ENCODE assay signal across 1 cellular context in the genomic region with DNA sequence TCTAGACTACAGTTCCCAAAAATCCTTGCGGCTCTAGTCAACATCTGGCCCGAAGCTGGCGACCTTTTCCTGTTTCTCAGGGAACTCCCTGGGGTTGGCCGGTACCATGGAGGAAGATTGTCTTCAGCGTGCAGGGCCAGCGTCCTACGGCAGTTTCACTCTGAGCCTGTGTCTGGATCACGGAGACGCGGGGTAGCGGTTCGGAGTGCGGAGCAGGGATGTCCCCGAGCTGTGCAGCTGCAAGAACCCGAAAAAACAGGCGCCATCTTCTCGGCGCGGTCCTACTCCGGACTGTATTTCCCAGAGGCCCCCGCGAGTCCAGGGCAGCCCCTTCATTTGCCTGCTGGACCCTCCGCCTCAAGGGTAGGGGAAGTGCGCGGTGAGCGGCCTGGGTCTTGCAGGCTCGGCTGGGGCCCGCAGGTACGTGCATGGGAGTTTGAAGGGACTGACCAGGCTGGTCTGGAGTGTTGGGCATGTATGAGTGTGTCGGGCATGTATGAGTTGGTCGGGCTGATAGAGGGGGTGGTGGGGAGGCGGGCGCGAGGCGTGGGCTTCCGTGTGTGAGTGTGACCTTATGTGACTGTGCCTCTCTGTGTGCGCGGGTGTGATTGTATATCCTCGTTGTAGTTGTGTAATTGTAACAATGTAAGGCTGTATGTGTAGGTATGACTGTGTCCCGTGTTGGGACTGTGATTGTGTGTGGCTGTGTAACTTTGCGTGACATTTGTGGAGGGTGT.
TF ChIP-seq lines count a peak whose summit lies in the region.

A gene (plus strand): TSS at position 360 of the 737 bp plus-strand sequence. CDS start 12,240 bp downstream, outside the sequence.

TF ChIP-seq in HepG2, 621 proteins besides CTCF, POLR2A, EP300 and RAD21 (continued from another document and continues in another):
- TF ChIP-seq CHD4 (IDR thresholded peaks at IDR 0.05; ENCODE audit: borderline replicate concordance, low read length) (peak; percentile 54; the same call in 1 of the 2 replicates), ZNF674 (CRISPR knock-in tag; IDR thresholded peaks at IDR 0.05; ENCODE audit: low read depth) (no peak), ZNF451 (CRISPR knock-in tag; IDR thresholded peaks at IDR 0.05) (peak; percentile 22; the same call in 1 of the 2 replicates), PAF1 (CRISPR knock-in tag; IDR thresholded peaks at IDR 0.05) (no peak), ARNT (IDR thresholded peaks at IDR 0.05) (no peak), ZNF124 (CRISPR knock-in tag; IDR thresholded peaks at IDR 0.05) (no peak; the same call in none of the 2 replicates), RCOR2 (CRISPR knock-in tag; IDR thresholded peaks at IDR 0.05) (no peak), MED8 (CRISPR knock-in tag; IDR thresholded peaks at IDR 0.05; ENCODE audit: insufficient replicate concordance) (peak; percentile 77), GATAD2A (CRISPR knock-in tag; IDR thresholded peaks at IDR 0.05) (no peak), ZFP36 (IDR thresholded peaks at IDR 0.05; ENCODE audit: borderline replicate concordance, low read depth, low read length, partially characterized antibody) (no peak), NR2F6 (IDR thresholded peaks at IDR 0.05) (no peak), NR2F6 (CRISPR knock-in tag; IDR thresholded peaks at IDR 0.05) (no peak), ZNF17 (CRISPR knock-in tag; IDR thresholded peaks at IDR 0.05) (no peak), HNRNPH1 (optimal IDR thresholded peaks at IDR 0.05; ENCODE audit: low read depth, low read length) (no peak), RFX1 (IDR thresholded peaks at IDR 0.05) (no peak), FOXK2 (IDR thresholded peaks at IDR 0.05) (peak; percentile 63; the same call in 1 of the 2 replicates), HHEX (CRISPR knock-in tag; IDR thresholded peaks at IDR 0.05) (no peak), ZMYM4 (CRISPR knock-in tag; IDR thresholded peaks at IDR 0.05) (peak; percentile 77), ZNF232 (CRISPR knock-in tag; IDR thresholded peaks at IDR 0.05; ENCODE audit: borderline replicate concordance) (no peak; the same call in 1 of the 2 replicates), CREB1 (IDR thresholded peaks at IDR 0.05) (no peak; the same call in 1 of the 2 replicates), CREB1 (CRISPR knock-in tag; IDR thresholded peaks at IDR 0.05) (peak; percentile 72), SSRP1 (CRISPR knock-in tag; IDR thresholded peaks at IDR 0.05) (0 out of 2 replicates have a peak, but pooled peaks have one; percentile 18), CCDC6 (CRISPR knock-in tag; IDR thresholded peaks at IDR 0.05) (no peak), TGIF2 (CRISPR knock-in tag; IDR thresholded peaks at IDR 0.05) (peak; percentile 38), SETDB1 (CRISPR knock-in tag; IDR thresholded peaks at IDR 0.05; ENCODE audit: borderline replicate concordance) (no peak), MLLT10 (CRISPR knock-in tag; IDR thresholded peaks at IDR 0.05) (no peak), ZNF563 (CRISPR knock-in tag; IDR thresholded peaks at IDR 0.05) (no peak), ZNF670 (CRISPR knock-in tag; IDR thresholded peaks at IDR 0.05; ENCODE audit: borderline replicate concordance) (no peak), SNAPC2 (CRISPR knock-in tag; IDR thresholded peaks at IDR 0.05) (peak; percentile 84; the same call in 1 of the 2 replicates), MAZ (IDR thresholded peaks at IDR 0.05; ENCODE audit: borderline replicate concordance, low read depth, low read length) (no peak), MAZ (CRISPR knock-in tag; IDR thresholded peaks at IDR 0.05; ENCODE audit: low read depth) (0 out of 2 replicates have a peak, but pooled peaks have one; percentile 48), TP53 (CRISPR knock-in tag; conservative IDR thresholded peaks at IDR 0.05) (no peak), ZNF264 (CRISPR knock-in tag; IDR thresholded peaks at IDR 0.05) (no peak; the same call in 1 of the 2 replicates), NFYC (CRISPR knock-in tag; IDR thresholded peaks at IDR 0.05) (no peak), TCF12 (IDR thresholded peaks at IDR 0.05) (no peak), TCF12 (CRISPR knock-in tag; IDR thresholded peaks at IDR 0.05) (no peak), AKAP8 (CRISPR knock-in tag; IDR thresholded peaks at IDR 0.05) (no peak; the same call in 1 of the 2 replicates), LCORL (IDR thresholded peaks at IDR 0.05) (no peak), LCORL (CRISPR knock-in tag; IDR thresholded peaks at IDR 0.05) (peak; percentile 79; the same call in 1 of the 2 replicates), HNRNPLL (IDR thresholded peaks at IDR 0.05; ENCODE audit: low read depth, low read length, poor library complexity, severe bottlenecking) (peak; percentile 82), ZNF296 (CRISPR knock-in tag; conservative IDR thresholded peaks at IDR 0.05) (no peak), ZNF776 (CRISPR knock-in tag; IDR thresholded peaks at IDR 0.05) (no peak)
- TF ChIP-seq, protein P1, sequence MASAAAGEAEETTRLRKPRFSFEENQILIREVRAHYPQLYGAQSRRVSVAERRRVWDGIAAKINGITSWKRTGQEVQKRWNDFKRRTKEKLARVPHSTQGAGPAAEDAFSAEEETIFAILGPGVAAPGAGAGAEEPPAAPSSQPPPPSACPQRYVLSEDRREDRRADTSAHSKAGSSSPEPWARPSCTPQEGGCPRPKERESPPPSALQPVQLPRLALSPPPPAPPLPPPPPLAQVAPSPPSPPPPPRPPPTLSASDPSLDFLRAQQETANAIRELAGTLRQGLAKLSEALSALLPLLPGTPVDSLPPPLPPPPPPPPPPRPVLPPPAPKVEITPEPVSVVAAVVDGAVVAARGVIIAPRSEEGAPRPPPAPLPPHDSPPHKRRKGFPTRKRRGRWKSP (CRISPR knock-in tag; IDR thresholded peaks at IDR 0.05), result peak; percentile 76; the same call in 1 of the 2 replicates
- TF ChIP-seq, protein P2, sequence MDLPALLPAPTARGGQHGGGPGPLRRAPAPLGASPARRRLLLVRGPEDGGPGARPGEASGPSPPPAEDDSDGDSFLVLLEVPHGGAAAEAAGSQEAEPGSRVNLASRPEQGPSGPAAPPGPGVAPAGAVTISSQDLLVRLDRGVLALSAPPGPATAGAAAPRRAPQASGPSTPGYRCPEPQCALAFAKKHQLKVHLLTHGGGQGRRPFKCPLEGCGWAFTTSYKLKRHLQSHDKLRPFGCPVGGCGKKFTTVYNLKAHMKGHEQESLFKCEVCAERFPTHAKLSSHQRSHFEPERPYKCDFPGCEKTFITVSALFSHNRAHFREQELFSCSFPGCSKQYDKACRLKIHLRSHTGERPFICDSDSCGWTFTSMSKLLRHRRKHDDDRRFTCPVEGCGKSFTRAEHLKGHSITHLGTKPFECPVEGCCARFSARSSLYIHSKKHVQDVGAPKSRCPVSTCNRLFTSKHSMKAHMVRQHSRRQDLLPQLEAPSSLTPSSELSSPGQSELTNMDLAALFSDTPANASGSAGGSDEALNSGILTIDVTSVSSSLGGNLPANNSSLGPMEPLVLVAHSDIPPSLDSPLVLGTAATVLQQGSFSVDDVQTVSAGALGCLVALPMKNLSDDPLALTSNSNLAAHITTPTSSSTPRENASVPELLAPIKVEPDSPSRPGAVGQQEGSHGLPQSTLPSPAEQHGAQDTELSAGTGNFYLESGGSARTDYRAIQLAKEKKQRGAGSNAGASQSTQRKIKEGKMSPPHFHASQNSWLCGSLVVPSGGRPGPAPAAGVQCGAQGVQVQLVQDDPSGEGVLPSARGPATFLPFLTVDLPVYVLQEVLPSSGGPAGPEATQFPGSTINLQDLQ (CRISPR knock-in tag; IDR thresholded peaks at IDR 0.05), result no peak; the same call in 1 of the 2 replicates
- TF ChIP-seq, protein P3, sequence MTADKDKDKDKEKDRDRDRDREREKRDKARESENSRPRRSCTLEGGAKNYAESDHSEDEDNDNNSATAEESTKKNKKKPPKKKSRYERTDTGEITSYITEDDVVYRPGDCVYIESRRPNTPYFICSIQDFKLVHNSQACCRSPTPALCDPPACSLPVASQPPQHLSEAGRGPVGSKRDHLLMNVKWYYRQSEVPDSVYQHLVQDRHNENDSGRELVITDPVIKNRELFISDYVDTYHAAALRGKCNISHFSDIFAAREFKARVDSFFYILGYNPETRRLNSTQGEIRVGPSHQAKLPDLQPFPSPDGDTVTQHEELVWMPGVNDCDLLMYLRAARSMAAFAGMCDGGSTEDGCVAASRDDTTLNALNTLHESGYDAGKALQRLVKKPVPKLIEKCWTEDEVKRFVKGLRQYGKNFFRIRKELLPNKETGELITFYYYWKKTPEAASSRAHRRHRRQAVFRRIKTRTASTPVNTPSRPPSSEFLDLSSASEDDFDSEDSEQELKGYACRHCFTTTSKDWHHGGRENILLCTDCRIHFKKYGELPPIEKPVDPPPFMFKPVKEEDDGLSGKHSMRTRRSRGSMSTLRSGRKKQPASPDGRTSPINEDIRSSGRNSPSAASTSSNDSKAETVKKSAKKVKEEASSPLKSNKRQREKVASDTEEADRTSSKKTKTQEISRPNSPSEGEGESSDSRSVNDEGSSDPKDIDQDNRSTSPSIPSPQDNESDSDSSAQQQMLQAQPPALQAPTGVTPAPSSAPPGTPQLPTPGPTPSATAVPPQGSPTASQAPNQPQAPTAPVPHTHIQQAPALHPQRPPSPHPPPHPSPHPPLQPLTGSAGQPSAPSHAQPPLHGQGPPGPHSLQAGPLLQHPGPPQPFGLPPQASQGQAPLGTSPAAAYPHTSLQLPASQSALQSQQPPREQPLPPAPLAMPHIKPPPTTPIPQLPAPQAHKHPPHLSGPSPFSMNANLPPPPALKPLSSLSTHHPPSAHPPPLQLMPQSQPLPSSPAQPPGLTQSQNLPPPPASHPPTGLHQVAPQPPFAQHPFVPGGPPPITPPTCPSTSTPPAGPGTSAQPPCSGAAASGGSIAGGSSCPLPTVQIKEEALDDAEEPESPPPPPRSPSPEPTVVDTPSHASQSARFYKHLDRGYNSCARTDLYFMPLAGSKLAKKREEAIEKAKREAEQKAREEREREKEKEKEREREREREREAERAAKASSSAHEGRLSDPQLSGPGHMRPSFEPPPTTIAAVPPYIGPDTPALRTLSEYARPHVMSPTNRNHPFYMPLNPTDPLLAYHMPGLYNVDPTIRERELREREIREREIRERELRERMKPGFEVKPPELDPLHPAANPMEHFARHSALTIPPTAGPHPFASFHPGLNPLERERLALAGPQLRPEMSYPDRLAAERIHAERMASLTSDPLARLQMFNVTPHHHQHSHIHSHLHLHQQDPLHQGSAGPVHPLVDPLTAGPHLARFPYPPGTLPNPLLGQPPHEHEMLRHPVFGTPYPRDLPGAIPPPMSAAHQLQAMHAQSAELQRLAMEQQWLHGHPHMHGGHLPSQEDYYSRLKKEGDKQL (CRISPR knock-in tag; IDR thresholded peaks at IDR 0.05; ENCODE audit: low read depth), result no peak
- TF ChIP-seq, protein P4, sequence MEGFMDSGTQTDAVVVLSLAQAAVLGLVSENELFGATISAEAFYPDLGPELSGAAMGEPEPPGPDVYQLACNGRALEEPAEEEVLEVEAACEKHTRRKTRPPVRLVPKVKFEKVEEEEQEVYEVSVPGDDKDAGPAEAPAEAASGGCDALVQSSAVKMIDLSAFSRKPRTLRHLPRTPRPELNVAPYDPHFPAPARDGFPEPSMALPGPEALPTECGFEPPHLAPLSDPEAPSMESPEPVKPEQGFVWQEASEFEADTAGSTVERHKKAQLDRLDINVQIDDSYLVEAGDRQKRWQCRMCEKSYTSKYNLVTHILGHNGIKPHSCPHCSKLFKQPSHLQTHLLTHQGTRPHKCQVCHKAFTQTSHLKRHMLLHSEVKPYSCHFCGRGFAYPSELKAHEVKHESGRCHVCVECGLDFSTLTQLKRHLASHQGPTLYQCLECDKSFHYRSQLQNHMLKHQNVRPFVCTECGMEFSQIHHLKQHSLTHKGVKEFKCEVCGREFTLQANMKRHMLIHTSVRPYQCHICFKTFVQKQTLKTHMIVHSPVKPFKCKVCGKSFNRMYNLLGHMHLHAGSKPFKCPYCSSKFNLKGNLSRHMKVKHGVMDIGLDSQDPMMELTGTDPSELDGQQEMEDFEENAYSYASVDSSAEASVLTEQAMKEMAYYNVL (CRISPR knock-in tag; IDR thresholded peaks at IDR 0.05; ENCODE audit: borderline replicate concordance), result no peak
- TF ChIP-seq, protein P5, sequence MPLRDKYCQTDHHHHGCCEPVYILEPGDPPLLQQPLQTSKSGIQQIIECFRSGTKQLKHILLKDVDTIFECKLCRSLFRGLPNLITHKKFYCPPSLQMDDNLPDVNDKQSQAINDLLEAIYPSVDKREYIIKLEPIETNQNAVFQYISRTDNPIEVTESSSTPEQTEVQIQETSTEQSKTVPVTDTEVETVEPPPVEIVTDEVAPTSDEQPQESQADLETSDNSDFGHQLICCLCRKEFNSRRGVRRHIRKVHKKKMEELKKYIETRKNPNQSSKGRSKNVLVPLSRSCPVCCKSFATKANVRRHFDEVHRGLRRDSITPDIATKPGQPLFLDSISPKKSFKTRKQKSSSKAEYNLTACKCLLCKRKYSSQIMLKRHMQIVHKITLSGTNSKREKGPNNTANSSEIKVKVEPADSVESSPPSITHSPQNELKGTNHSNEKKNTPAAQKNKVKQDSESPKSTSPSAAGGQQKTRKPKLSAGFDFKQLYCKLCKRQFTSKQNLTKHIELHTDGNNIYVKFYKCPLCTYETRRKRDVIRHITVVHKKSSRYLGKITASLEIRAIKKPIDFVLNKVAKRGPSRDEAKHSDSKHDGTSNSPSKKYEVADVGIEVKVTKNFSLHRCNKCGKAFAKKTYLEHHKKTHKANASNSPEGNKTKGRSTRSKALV (CRISPR knock-in tag; IDR thresholded peaks at IDR 0.05), result no peak
- TF ChIP-seq, protein P6, sequence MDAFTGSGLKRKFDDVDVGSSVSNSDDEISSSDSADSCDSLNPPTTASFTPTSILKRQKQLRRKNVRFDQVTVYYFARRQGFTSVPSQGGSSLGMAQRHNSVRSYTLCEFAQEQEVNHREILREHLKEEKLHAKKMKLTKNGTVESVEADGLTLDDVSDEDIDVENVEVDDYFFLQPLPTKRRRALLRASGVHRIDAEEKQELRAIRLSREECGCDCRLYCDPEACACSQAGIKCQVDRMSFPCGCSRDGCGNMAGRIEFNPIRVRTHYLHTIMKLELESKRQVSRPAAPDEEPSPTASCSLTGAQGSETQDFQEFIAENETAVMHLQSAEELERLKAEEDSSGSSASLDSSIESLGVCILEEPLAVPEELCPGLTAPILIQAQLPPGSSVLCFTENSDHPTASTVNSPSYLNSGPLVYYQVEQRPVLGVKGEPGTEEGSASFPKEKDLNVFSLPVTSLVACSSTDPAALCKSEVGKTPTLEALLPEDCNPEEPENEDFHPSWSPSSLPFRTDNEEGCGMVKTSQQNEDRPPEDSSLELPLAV (CRISPR knock-in tag; conservative IDR thresholded peaks at IDR 0.05; ENCODE audit: low read depth), result no peak
- TF ChIP-seq, protein P7, sequence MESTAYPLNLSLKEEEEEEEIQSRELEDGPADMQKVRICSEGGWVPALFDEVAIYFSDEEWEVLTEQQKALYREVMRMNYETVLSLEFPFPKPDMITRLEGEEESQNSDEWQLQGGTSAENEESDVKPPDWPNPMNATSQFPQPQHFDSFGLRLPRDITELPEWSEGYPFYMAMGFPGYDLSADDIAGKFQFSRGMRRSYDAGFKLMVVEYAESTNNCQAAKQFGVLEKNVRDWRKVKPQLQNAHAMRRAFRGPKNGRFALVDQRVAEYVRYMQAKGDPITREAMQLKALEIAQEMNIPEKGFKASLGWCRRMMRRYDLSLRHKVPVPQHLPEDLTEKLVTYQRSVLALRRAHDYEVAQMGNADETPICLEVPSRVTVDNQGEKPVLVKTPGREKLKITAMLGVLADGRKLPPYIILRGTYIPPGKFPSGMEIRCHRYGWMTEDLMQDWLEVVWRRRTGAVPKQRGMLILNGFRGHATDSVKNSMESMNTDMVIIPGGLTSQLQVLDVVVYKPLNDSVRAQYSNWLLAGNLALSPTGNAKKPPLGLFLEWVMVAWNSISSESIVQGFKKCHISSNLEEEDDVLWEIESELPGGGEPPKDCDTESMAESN (CRISPR knock-in tag; conservative IDR thresholded peaks at IDR 0.05), result no peak
